Comparison of ENCODE assay signal across 16 cellular contexts in genomic region chr6:149357726-149358538, GRCh38. TPM values are rescaled to one million over a fixed set of nuclear protein-coding genes. Genes with fewer than 3 reads are reported as not detected.
A peak's percentile ranks its signal among the peaks of the same experiment; 100 is the strongest.
DNase-seq lines count a peak whose midpoint lies in the region; ATAC-seq, FAIRE-seq and TF ChIP-seq lines count a peak whose summit lies in the region.
"Had no signal": no experiment of that assay in that cellular context is flagged by ENCODE, and none has a peak within 500 bp of the region (broad histone marks: within the 10 kb centered on the region; RNA-seq: fewer than 3 reads in every experiment).

No MANE protein-coding gene starts in this region.

- CTCF ChIA-PET in A549 (lab: Yijun Ruan, JAX) = no interaction called here
- CTCF ChIA-PET in A673 (lab: Charles Lee) = no interaction called here

- H3K36me3 ChIP-seq in A673 (ENCODE audit: insufficient read depth, low read length, poor library complexity, severe bottlenecking) (no peaks in the 10 kb centered on the region), SK-N-MC (ENCODE audit: insufficient read depth, low read length) (peaks cover 6% of the 10 kb centered on the region; the same call in 1 of the 2 replicates), adipocyte (ENCODE audit: control insufficient read depth, insufficient read depth, low read length, severe bottlenecking) (peaks cover 5% of the 10 kb centered on the region)
- H3K36me3 ChIP-seq: BE2C, tibial nerve had no signal

- TF ChIP-seq EP300 in A549 (IDR thresholded peaks at IDR 0.05) = no peak

- WGBS in A549 (ENCODE audit: missing lambda C conversion rate) = 89% methylated on average over 17 of the region's 17 CpGs

- no peaks in the 10 kb centered on the region for H3K9me3 ChIP-seq in A549
- no peaks in the 10 kb centered on the region for H3K9me3 ChIP-seq in A673 (ENCODE audit: low read depth, low read length, poor library complexity, severe bottlenecking)
- no peaks in the 10 kb centered on the region for H3K9me3 ChIP-seq in SK-N-MC (ENCODE audit: low read depth, low read length)
- no peaks in the 10 kb centered on the region for H3K9me3 ChIP-seq in adipocyte (ENCODE audit: control insufficient read depth, low read length)
- H3K9me3 ChIP-seq: BE2C, tibial nerve had no signal

- no peak for TF ChIP-seq RAD21 in A549 (conservative IDR thresholded peaks at IDR 0.05 in 1 of 2, IDR thresholded peaks at IDR 0.05 in 1 of 2)

- H3K27me3 ChIP-seq in A673 (replicated peaks; ENCODE audit: insufficient read depth, low read depth, low read length, poor library complexity) (no peaks in the 10 kb centered on the region), adipocyte (replicated peaks; ENCODE audit: control insufficient read depth, insufficient read depth, low read length) (no peaks in the 10 kb centered on the region)
- H3K27me3 ChIP-seq: BE2C, tibial nerve had no signal

- intact Hi-C loops in A673 (cut with micrococcal nuclease; ENCODE audit: unreplicated experiment) = no loop called here

- TF ChIP-seq POLR2A in A549 (IDR thresholded peaks at IDR 0.05; ENCODE audit: low read length) = no peak

- BruUV-seq in A673 (replicated peaks; lab: Mats Ljungman, UMichigan) = no TSS peak

- peaks cover 22% of the 10 kb centered on the region for H3K4me1 ChIP-seq in A549
- peaks cover 11% of the 10 kb centered on the region for H3K4me1 ChIP-seq in A673 (ENCODE audit: insufficient read depth, low read length, poor library complexity, severe bottlenecking)
- peaks cover 10% of the 10 kb centered on the region for H3K4me1 ChIP-seq in adipocyte (ENCODE audit: control insufficient read depth, insufficient read depth, low read length)

- POLR2A ChIA-PET in A549 (lab: Yijun Ruan, JAX) = no interaction called here
- POLR2A ChIA-PET in A673 (lab: Charles Lee; ENCODE audit: low non-redundant PET) = no interaction called here

- H3K4me2 ChIP-seq in A549 = no peak overlapping the region

- ATAC-seq in A549 (no peak), GM19467 (IDR thresholded peaks at IDR 0.05; ENCODE audit: unreplicated experiment) (no peak)
- ATAC-seq: stimulated activated effector memory CD8-positive, alpha-beta T cell treated with anti-CD3 and anti-CD28 coated beads, Interleukin-12 subunit alpha, Interleukin-12 subunit beta, amount 100 ng/mL, for 72 hours had no signal

- FAIRE-seq in A549 (lab: Jason Lieb, UNC) = no peak
- FAIRE-seq: colon had no signal

- peak overlapping the region; percentile 29 to 79; a peak in 3 of 6 replicates for H3K27ac ChIP-seq in A549
- H3K27ac ChIP-seq in A673 (ENCODE audit: low read depth, low read length, poor library complexity, severe bottlenecking) = peak overlapping the region; percentile 11
- peak overlapping the region; percentile 68; the same call in 1 of the 2 replicates for H3K27ac ChIP-seq in SK-N-MC
- H3K27ac ChIP-seq: tibial nerve had no signal

- DNase-seq in A549 (ENCODE audit: low read depth in 1 of 2, low spot score in 1 of 2) (no peak), A673 (ENCODE audit: low spot score) (peak; percentile 37), SK-N-MC (ENCODE audit: low read depth, low spot score) (peak; percentile 45), adipocyte (ENCODE audit: low read depth) (peak; percentile 30), SHP77 (lab: John Stamatoyannopoulos, UW) (no peak), NCI-H510A treated with DMSO at 0.1 percent for 48 hours (lab: John Stamatoyannopoulos, UW) (no peak)
- DNase-seq: activated CD4-positive, alpha-beta T cell treated with anti-CD3 and anti-CD28 coated beads, Interleukin-2, amount 50 U/mL, for 48 hours; BE2C; DMS153; foreskin fibroblast; KG1; NCI-H1105 had no signal

- H3K9ac ChIP-seq in SK-N-MC (ENCODE audit: insufficient read length) = no peak overlapping the region
- no peak overlapping the region for H3K9ac ChIP-seq in adipocyte (ENCODE audit: low read length)

- no peak for TF ChIP-seq CTCF in A549 (IDR thresholded peaks at IDR 0.05)
- no peak for TF ChIP-seq CTCF in A673 (conservative IDR thresholded peaks at IDR 0.05; ENCODE audit: low read depth, low read length)

- H3K4me3 ChIP-seq in A549 = no peak overlapping the region
- H3K4me3 ChIP-seq in A673 (ENCODE audit: low read depth, low read length, poor library complexity, severe bottlenecking) = no peak overlapping the region
- peak overlapping the region; percentile 39; the same call in 1 of the 2 replicates for H3K4me3 ChIP-seq in SK-N-MC
- H3K4me3 ChIP-seq in adipocyte (ENCODE audit: low read length) = no peak overlapping the region
- H3K4me3 ChIP-seq: tibial nerve had no signal

TF ChIP-seq in A549, 52 proteins besides CTCF, POLR2A, EP300 and RAD21:
- TF ChIP-seq NFE2L2 (conservative IDR thresholded peaks at IDR 0.05; ENCODE audit: low read length) (peak; percentile 89), MAZ (IDR thresholded peaks at IDR 0.05; ENCODE audit: borderline replicate concordance, low read depth, low read length) (no peak), MAFK (IDR thresholded peaks at IDR 0.05; ENCODE audit: partially characterized antibody) (peak; percentile 90)

RNA-seq across cellular contexts. Expression of gene TAB2, which starts 40.4 kb away (rescaled TPM):
- polyA plus RNA-seq in A549 (2011; rRNA removed) = 49.0 and 49.6 TPM in 2 replicates
- 10.7 and 13.9 TPM in 2 replicates for polyA plus RNA-seq in A549 (2012; cell fraction: cytosol; rRNA removed)
- polyA plus RNA-seq in A549 (2012; cell fraction: nucleus; rRNA removed) = 3.6 and 5.0 TPM in 2 replicates
- 23.0 to 25.0 TPM (median 23.1 TPM) in 3 replicates for polyA plus RNA-seq in A549 (2017; fragmentation: RNase III; extraction: RNeasy Plus Mini Kit Qiagen cat#74134 plus additional on column Dnase treatment)
- polyA minus RNA-seq in A549 (2011; rRNA and poly(A)+ RNA removed) = 30.8 and 31.9 TPM in 2 replicates
- 49.3 and 52.2 TPM in 2 replicates for total RNA-seq in A673 (2021)

RNA-seq across cellular contexts. Expression of gene SUMO4, which starts 42.1 kb away (rescaled TPM):
- polyA plus RNA-seq in A549 (2011; rRNA removed) (0.18 and 0.29 TPM in 2 replicates), A549 (2017; fragmentation: RNase III; extraction: RNeasy Plus Mini Kit Qiagen cat#74134 plus additional on column Dnase treatment) (0.09 TPM in 1 of 3 replicates, not detected in the others)
- polyA plus RNA-seq in A549 (2012; cell fraction: cytosol; rRNA removed) = not detected in 2 replicates
- 0.06 and 0.18 TPM in 2 replicates for polyA plus RNA-seq in A549 (2012; cell fraction: nucleus; rRNA removed)
- 1.7 and 2.4 TPM in 2 replicates for polyA minus RNA-seq in A549 (2011; rRNA and poly(A)+ RNA removed)
- total RNA-seq in A673 (2021) = 1.9 and 2.8 TPM in 2 replicates

Comparison
In these comparisons a context has a peak if more than half of its experiments do, and no peak if none do; other contexts are left out.
1. DNase-seq: peak in A673 (single experiment), SK-N-MC (single experiment) and adipocyte (single experiment); none in A549 (0 of 2), SHP77 (0 of 2) and NCI-H510A treated with DMSO at 0.1 percent for 48 hours (single experiment).
2. H3K27ac ChIP-seq: peak in every context shown above with its lines; median percentile 68 in SK-N-MC; 54 in A549; 11 in A673.